1 cellular context compared by ENCODE assay signal in the genomic region with DNA sequence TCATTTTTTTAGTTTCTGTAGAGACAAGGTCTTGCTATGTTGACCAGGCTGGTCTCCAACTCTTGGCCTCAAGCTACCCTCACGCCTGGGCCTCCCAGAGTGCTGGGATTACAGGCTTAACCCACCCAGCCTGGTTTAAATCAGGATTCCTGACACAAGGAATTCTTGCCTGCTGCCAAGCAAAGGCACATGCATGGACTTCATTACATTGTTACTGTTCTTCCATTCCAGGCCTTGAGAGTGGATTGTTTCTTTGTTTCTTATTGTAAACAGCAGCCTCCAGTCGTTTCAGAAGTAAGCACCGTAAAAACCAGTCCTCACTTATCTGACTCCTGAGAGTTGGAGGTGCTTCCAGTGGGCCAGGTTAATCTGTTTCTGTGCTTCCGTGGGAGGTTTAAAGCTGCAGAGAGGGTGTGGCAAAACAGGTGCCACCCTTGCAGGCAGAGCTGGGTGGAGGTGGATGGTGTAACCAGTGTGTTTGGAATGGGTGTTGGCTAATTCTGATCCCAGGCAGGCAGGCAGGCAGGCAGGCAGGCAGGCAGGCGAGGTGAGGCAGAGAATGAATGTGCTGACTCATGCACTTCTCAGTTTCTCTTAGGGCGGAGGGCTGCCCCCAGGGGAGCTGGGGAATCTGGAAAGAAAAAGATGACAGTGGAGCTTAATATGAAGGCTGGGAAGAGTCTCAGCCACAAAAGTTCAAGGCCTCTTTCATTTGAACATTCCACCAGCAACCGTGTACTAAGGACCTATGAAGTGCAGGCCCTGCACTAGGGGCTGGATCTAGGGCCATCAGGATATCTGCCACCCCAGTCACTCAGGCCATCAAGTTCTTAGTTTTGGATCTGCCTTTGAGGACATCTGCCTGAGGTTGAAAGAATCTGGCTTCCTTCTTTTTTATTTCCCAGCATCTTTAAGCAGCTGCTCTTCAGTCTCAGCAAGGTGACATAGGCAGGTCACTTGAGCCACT.
TF ChIP-seq lines count a peak whose summit lies in the region.

No MANE protein-coding gene starts in this region.

TF ChIP-seq in K562, 482 proteins besides CTCF, POLR2A, EP300 and RAD21 (continued from another document and continues in another):
- TF ChIP-seq, protein P1, sequence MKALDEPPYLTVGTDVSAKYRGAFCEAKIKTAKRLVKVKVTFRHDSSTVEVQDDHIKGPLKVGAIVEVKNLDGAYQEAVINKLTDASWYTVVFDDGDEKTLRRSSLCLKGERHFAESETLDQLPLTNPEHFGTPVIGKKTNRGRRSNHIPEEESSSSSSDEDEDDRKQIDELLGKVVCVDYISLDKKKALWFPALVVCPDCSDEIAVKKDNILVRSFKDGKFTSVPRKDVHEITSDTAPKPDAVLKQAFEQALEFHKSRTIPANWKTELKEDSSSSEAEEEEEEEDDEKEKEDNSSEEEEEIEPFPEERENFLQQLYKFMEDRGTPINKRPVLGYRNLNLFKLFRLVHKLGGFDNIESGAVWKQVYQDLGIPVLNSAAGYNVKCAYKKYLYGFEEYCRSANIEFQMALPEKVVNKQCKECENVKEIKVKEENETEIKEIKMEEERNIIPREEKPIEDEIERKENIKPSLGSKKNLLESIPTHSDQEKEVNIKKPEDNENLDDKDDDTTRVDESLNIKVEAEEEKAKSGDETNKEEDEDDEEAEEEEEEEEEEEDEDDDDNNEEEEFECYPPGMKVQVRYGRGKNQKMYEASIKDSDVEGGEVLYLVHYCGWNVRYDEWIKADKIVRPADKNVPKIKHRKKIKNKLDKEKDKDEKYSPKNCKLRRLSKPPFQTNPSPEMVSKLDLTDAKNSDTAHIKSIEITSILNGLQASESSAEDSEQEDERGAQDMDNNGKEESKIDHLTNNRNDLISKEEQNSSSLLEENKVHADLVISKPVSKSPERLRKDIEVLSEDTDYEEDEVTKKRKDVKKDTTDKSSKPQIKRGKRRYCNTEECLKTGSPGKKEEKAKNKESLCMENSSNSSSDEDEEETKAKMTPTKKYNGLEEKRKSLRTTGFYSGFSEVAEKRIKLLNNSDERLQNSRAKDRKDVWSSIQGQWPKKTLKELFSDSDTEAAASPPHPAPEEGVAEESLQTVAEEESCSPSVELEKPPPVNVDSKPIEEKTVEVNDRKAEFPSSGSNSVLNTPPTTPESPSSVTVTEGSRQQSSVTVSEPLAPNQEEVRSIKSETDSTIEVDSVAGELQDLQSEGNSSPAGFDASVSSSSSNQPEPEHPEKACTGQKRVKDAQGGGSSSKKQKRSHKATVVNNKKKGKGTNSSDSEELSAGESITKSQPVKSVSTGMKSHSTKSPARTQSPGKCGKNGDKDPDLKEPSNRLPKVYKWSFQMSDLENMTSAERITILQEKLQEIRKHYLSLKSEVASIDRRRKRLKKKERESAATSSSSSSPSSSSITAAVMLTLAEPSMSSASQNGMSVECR (CRISPR knock-in tag; IDR thresholded peaks at IDR 0.05), result no peak
- TF ChIP-seq BRF1 (IDR thresholded peaks at IDR 0.05; ENCODE audit: borderline replicate concordance, extremely low read depth, insufficient read length) (no peak), SP1 (CRISPR knock-in tag; IDR thresholded peaks at IDR 0.05) (no peak), ZNF224 (CRISPR knock-in tag; IDR thresholded peaks at IDR 0.05) (no peak), NR2F6 (CRISPR knock-in tag; IDR thresholded peaks at IDR 0.05) (no peak), TBL1XR1 (IDR thresholded peaks at IDR 0.05; ENCODE audit: low read length in 2 of 2) (no peak; a peak in 1 of 4 replicates), MEIS2 (IDR thresholded peaks at IDR 0.05; ENCODE audit: partially characterized antibody) (no peak), ZNF778 (CRISPR knock-in tag; IDR thresholded peaks at IDR 0.05) (no peak), STAT5A (IDR thresholded peaks at IDR 0.05; ENCODE audit: borderline replicate concordance, low read length) (no peak), RB1 (IDR thresholded peaks at IDR 0.05; ENCODE audit: low read depth) (no peak), NFATC3 (IDR thresholded peaks at IDR 0.05) (no peak), TBP (optimal IDR thresholded peaks at IDR 0.05; ENCODE audit: low read depth, low read length) (peak; percentile 29), NEUROD1 (IDR thresholded peaks at IDR 0.05; ENCODE audit: borderline replicate concordance, low read depth, low read length, partially characterized antibody) (no peak), POU5F1 (IDR thresholded peaks at IDR 0.05; ENCODE audit: borderline replicate concordance, low read depth, low read length, partially characterized antibody) (no peak), HNRNPLL (IDR thresholded peaks at IDR 0.05; ENCODE audit: low read depth, low read length, poor library complexity, severe bottlenecking) (no peak), SRF (CRISPR knock-in tag; IDR thresholded peaks at IDR 0.05) (no peak), MIER1 (IDR thresholded peaks at IDR 0.05; ENCODE audit: low read depth) (no peak), MCM5 (IDR thresholded peaks at IDR 0.05; ENCODE audit: low read depth) (no peak), CEBPB (tag; IDR thresholded peaks at IDR 0.05) (peak; percentile 52; the same call in 1 of the 2 replicates), RBM34 (IDR thresholded peaks at IDR 0.05; ENCODE audit: borderline replicate concordance, insufficient read depth, low read length) (no peak), ZNF551 (CRISPR knock-in tag; IDR thresholded peaks at IDR 0.05) (no peak), ZNF41 (CRISPR knock-in tag; conservative IDR thresholded peaks at IDR 0.05) (no peak), TCF7 (IDR thresholded peaks at IDR 0.05; ENCODE audit: borderline replicate concordance) (no peak), ZNF184 (CRISPR knock-in tag; IDR thresholded peaks at IDR 0.05) (no peak)
- TF ChIP-seq, protein P2, sequence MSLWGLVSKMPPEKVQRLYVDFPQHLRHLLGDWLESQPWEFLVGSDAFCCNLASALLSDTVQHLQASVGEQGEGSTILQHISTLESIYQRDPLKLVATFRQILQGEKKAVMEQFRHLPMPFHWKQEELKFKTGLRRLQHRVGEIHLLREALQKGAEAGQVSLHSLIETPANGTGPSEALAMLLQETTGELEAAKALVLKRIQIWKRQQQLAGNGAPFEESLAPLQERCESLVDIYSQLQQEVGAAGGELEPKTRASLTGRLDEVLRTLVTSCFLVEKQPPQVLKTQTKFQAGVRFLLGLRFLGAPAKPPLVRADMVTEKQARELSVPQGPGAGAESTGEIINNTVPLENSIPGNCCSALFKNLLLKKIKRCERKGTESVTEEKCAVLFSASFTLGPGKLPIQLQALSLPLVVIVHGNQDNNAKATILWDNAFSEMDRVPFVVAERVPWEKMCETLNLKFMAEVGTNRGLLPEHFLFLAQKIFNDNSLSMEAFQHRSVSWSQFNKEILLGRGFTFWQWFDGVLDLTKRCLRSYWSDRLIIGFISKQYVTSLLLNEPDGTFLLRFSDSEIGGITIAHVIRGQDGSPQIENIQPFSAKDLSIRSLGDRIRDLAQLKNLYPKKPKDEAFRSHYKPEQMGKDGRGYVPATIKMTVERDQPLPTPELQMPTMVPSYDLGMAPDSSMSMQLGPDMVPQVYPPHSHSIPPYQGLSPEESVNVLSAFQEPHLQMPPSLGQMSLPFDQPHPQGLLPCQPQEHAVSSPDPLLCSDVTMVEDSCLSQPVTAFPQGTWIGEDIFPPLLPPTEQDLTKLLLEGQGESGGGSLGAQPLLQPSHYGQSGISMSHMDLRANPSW (CRISPR knock-in tag; IDR thresholded peaks at IDR 0.05), result no peak
- TF ChIP-seq, protein P3, sequence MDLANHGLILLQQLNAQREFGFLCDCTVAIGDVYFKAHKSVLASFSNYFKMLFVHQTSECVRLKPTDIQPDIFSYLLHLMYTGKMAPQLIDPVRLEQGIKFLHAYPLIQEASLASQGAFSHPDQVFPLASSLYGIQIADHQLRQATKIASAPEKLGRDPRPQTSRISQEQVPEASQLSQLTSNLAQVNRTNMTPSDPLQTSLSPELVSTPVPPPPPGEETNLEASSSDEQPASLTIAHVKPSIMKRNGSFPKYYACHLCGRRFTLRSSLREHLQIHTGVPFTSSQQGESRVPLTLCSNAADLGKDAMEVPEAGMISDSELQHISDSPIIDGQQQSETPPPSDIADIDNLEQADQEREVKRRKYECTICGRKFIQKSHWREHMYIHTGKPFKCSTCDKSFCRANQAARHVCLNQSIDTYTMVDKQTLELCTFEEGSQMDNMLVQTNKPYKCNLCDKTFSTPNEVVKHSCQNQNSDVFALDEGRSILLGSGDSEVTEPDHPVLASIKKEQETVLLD (IDR thresholded peaks at IDR 0.05), result no peak; the same call in 1 of the 2 replicates
- TF ChIP-seq, protein P4, sequence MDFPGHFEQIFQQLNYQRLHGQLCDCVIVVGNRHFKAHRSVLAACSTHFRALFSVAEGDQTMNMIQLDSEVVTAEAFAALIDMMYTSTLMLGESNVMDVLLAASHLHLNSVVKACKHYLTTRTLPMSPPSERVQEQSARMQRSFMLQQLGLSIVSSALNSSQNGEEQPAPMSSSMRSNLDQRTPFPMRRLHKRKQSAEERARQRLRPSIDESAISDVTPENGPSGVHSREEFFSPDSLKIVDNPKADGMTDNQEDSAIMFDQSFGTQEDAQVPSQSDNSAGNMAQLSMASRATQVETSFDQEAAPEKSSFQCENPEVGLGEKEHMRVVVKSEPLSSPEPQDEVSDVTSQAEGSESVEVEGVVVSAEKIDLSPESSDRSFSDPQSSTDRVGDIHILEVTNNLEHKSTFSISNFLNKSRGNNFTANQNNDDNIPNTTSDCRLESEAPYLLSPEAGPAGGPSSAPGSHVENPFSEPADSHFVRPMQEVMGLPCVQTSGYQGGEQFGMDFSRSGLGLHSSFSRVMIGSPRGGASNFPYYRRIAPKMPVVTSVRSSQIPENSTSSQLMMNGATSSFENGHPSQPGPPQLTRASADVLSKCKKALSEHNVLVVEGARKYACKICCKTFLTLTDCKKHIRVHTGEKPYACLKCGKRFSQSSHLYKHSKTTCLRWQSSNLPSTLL (IDR thresholded peaks at IDR 0.05), result no peak
- TF ChIP-seq, protein P5, sequence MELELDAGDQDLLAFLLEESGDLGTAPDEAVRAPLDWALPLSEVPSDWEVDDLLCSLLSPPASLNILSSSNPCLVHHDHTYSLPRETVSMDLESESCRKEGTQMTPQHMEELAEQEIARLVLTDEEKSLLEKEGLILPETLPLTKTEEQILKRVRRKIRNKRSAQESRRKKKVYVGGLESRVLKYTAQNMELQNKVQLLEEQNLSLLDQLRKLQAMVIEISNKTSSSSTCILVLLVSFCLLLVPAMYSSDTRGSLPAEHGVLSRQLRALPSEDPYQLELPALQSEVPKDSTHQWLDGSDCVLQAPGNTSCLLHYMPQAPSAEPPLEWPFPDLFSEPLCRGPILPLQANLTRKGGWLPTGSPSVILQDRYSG (tag; conservative IDR thresholded peaks at IDR 0.05; ENCODE audit: low read depth), result no peak
- TF ChIP-seq, protein P6, sequence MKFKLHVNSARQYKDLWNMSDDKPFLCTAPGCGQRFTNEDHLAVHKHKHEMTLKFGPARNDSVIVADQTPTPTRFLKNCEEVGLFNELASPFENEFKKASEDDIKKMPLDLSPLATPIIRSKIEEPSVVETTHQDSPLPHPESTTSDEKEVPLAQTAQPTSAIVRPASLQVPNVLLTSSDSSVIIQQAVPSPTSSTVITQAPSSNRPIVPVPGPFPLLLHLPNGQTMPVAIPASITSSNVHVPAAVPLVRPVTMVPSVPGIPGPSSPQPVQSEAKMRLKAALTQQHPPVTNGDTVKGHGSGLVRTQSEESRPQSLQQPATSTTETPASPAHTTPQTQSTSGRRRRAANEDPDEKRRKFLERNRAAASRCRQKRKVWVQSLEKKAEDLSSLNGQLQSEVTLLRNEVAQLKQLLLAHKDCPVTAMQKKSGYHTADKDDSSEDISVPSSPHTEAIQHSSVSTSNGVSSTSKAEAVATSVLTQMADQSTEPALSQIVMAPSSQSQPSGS (CRISPR knock-in tag; IDR thresholded peaks at IDR 0.05), result no peak
- TF ChIP-seq, protein P7, sequence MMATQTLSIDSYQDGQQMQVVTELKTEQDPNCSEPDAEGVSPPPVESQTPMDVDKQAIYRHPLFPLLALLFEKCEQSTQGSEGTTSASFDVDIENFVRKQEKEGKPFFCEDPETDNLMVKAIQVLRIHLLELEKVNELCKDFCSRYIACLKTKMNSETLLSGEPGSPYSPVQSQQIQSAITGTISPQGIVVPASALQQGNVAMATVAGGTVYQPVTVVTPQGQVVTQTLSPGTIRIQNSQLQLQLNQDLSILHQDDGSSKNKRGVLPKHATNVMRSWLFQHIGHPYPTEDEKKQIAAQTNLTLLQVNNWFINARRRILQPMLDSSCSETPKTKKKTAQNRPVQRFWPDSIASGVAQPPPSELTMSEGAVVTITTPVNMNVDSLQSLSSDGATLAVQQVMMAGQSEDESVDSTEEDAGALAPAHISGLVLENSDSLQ (IDR thresholded peaks at IDR 0.05), result 0 out of 2 replicates have a peak, but pooled peaks have one; percentile 13
- TF ChIP-seq, protein P8, sequence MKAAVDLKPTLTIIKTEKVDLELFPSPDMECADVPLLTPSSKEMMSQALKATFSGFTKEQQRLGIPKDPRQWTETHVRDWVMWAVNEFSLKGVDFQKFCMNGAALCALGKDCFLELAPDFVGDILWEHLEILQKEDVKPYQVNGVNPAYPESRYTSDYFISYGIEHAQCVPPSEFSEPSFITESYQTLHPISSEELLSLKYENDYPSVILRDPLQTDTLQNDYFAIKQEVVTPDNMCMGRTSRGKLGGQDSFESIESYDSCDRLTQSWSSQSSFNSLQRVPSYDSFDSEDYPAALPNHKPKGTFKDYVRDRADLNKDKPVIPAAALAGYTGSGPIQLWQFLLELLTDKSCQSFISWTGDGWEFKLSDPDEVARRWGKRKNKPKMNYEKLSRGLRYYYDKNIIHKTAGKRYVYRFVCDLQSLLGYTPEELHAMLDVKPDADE (conservative IDR thresholded peaks at IDR 0.05; ENCODE audit: control insufficient read depth, low read depth, low read length), result no peak
- TF ChIP-seq, protein P9, sequence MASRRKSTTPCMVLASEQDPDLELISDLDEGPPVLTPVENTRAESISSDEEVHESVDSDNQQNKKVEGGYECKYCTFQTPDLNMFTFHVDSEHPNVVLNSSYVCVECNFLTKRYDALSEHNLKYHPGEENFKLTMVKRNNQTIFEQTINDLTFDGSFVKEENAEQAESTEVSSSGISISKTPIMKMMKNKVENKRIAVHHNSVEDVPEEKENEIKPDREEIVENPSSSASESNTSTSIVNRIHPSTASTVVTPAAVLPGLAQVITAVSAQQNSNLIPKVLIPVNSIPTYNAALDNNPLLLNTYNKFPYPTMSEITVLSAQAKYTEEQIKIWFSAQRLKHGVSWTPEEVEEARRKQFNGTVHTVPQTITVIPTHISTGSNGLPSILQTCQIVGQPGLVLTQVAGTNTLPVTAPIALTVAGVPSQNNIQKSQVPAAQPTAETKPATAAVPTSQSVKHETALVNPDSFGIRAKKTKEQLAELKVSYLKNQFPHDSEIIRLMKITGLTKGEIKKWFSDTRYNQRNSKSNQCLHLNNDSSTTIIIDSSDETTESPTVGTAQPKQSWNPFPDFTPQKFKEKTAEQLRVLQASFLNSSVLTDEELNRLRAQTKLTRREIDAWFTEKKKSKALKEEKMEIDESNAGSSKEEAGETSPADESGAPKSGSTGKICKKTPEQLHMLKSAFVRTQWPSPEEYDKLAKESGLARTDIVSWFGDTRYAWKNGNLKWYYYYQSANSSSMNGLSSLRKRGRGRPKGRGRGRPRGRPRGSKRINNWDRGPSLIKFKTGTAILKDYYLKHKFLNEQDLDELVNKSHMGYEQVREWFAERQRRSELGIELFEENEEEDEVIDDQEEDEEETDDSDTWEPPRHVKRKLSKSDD (conservative IDR thresholded peaks at IDR 0.05; ENCODE audit: low read length), result no peak
- TF ChIP-seq, protein P10, sequence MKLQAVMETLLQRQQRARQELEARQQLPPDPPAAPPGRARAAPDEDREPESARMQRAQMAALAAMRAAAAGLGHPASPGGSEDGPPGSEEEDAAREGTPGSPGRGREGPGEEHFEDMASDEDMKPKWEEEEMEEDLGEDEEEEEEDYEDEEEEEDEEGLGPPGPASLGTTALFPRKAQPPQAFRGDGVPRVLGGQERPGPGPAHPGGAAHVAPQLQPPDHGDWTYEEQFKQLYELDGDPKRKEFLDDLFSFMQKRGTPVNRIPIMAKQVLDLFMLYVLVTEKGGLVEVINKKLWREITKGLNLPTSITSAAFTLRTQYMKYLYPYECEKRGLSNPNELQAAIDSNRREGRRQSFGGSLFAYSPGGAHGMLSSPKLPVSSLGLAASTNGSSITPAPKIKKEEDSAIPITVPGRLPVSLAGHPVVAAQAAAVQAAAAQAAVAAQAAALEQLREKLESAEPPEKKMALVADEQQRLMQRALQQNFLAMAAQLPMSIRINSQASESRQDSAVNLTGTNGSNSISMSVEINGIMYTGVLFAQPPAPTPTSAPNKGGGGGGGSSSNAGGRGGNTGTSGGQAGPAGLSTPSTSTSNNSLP (IDR thresholded peaks at IDR 0.05; ENCODE audit: borderline replicate concordance, low read depth, low read length), result no peak
